16 cellular contexts compared by ENCODE assay signal in genomic region chr11:46666982-46667590, GRCh38. TPM values are rescaled to one million over a fixed set of nuclear protein-coding genes. Genes with fewer than 3 reads are reported as not detected.
DNase-seq lines count a peak whose midpoint lies in the region; TF ChIP-seq lines count a peak whose summit lies in the region.
"Had no signal": no experiment of that assay in that cellular context is flagged by ENCODE, and none has a peak within 500 bp of the region (broad histone marks: within the 10 kb centered on the region; RNA-seq: fewer than 3 reads in every experiment).

No MANE protein-coding gene starts in this region.

- H3K4me3 ChIP-seq in dorsolateral prefrontal cortex (no peak overlapping the region), tibial nerve (no peak overlapping the region)
- H3K4me3 ChIP-seq: hepatocyte, upper lobe of left lung had no signal

- H3K9me3 Mint-ChIP-seq in activated T-cell treated with anti-CD3 and anti-CD28 coated beads, Interleukin-2, amount 50 U/mL, for 24 hours, result no peaks in the 10 kb centered on the region
- no peaks in the 10 kb centered on the region for H3K9me3 Mint-ChIP-seq in nephron
- no peaks in the 10 kb centered on the region for H3K9me3 Mint-ChIP-seq in Calu3 (ENCODE audit: low read depth, unreplicated experiment)

- WGBS in tibial nerve, 2 donors, result 38 to 39% methylated on average over 2 of the region's 2 CpGs

- peak overlapping the region; percentile 65 for H3K27ac Mint-ChIP-seq in activated T-cell treated with anti-CD3 and anti-CD28 coated beads, Interleukin-2, amount 50 U/mL, for 24 hours
- peak overlapping the region; percentile 83 to 91 (median 86) for H3K27ac Mint-ChIP-seq in nephron
- no peak overlapping the region for H3K27ac Mint-ChIP-seq in Calu3 (ENCODE audit: unreplicated experiment)

- peaks cover 84% of the 10 kb centered on the region for H3K36me3 Mint-ChIP-seq in activated T-cell treated with anti-CD3 and anti-CD28 coated beads, Interleukin-2, amount 50 U/mL, for 24 hours (ENCODE audit: low read depth)
- H3K36me3 Mint-ChIP-seq in nephron (ENCODE audit: low read depth) (peaks cover 73% of the 10 kb centered on the region), Calu3 (ENCODE audit: insufficient read depth, unreplicated experiment) (peaks cover 34% of the 10 kb centered on the region)

- BruUV-seq in Calu3 (replicated peaks; lab: Mats Ljungman, UMichigan), result no TSS peak

- no peak for DNase-seq in activated T-cell treated with anti-CD3 and anti-CD28 coated beads, Interleukin-2, amount 50 U/mL, for 24 hours
- no peak for DNase-seq in activated T-cell treated with anti-CD3 and anti-CD28 coated beads, Interleukin-2, amount 50 U/mL, for 48 hours
- DNase-seq in dorsolateral prefrontal cortex, result no peak
- peak; percentile 54 to 55 for DNase-seq in tibial nerve (ENCODE audit: low spot score in 2 of 2)
- DNase-seq in Calu3, result no peak
- DNase-seq in D341Med (ENCODE audit: low spot score), result no peak
- DNase-seq in germinal center (ENCODE audit: low spot score), result no peak
- DNase-seq: amniotic stem cell, mammary epithelial cell, NCI-H446, T-helper 9 cell, upper lobe of left lung had no signal

- no peak overlapping the region for H3K4me3 Mint-ChIP-seq in activated T-cell treated with anti-CD3 and anti-CD28 coated beads, Interleukin-2, amount 50 U/mL, for 24 hours
- H3K4me3 Mint-ChIP-seq in nephron (peak overlapping the region; percentile 8 to 62 (median 15)), Calu3 (ENCODE audit: low read depth, unreplicated experiment) (no peak overlapping the region)

- CTCF ChIA-PET in Calu3 (lab: Charles Lee), result interaction anchor here (1.0 kb wide), 1 partner anchor 9 kb away, joined by 3 read pairs; no protein-coding TSS in a partner anchor

- no peaks in the 10 kb centered on the region for H3K27me3 ChIP-seq in dorsolateral prefrontal cortex
- H3K27me3 ChIP-seq in tibial nerve, result no peaks in the 10 kb centered on the region
- H3K27me3 ChIP-seq: hepatocyte, upper lobe of left lung had no signal

- TF ChIP-seq POLR2A in tibial nerve (IDR thresholded peaks at IDR 0.05), result no peak

- H3K4me1 Mint-ChIP-seq in activated T-cell treated with anti-CD3 and anti-CD28 coated beads, Interleukin-2, amount 50 U/mL, for 24 hours (ENCODE audit: low read depth), result peaks cover 27% of the 10 kb centered on the region
- H3K4me1 Mint-ChIP-seq in nephron (peaks cover 36% of the 10 kb centered on the region), Calu3 (ENCODE audit: low read depth, unreplicated experiment) (no peaks in the 10 kb centered on the region)

- no peaks in the 10 kb centered on the region for H3K9me3 ChIP-seq in tibial nerve
- H3K9me3 ChIP-seq: upper lobe of left lung had no signal

- TF ChIP-seq EP300 in tibial nerve (IDR thresholded peaks at IDR 0.05), result no peak

- no peaks in the 10 kb centered on the region for H3K27me3 Mint-ChIP-seq in activated T-cell treated with anti-CD3 and anti-CD28 coated beads, Interleukin-2, amount 50 U/mL, for 24 hours
- H3K27me3 Mint-ChIP-seq in nephron (ENCODE audit: low read depth) (no peaks in the 10 kb centered on the region), Calu3 (ENCODE audit: unreplicated experiment) (no peaks in the 10 kb centered on the region)

- H3K4me1 ChIP-seq in tibial nerve, result peaks cover 0 to 73% (median 19%) of the 10 kb centered on the region in 4 donors

- H3K36me3 ChIP-seq in tibial nerve, result peaks cover 2 to 95% (median 24%) of the 10 kb centered on the region in 3 donors

- intact Hi-C loops in dorsolateral prefrontal cortex (cut with DNase I), result no loop called here
- intact Hi-C loops in Calu3 (cut with micrococcal nuclease; ENCODE audit: unreplicated experiment), result no loop called here

- TF ChIP-seq CTCF in dorsolateral prefrontal cortex (IDR thresholded peaks at IDR 0.05 in 54 of 56, conservative IDR thresholded peaks at IDR 0.05 in 2 of 56; ENCODE audit: low read depth in 1 of 56, partially characterized antibody in 56 of 56) (no peak), nephron (IDR thresholded peaks at IDR 0.05; ENCODE audit: unreplicated experiment in 3 of 3) (no peak), tibial nerve (IDR thresholded peaks at IDR 0.05) (no peak), Calu3 (IDR thresholded peaks at IDR 0.05; ENCODE audit: unreplicated experiment) (no peak)

- H3K27ac ChIP-seq in dorsolateral prefrontal cortex (peak overlapping the region; percentile 21 to 97 (median 85)), tibial nerve (peak overlapping the region; percentile 55 to 84 (median 76))
- H3K27ac ChIP-seq: hepatocyte had no signal

RNA-seq across cellular contexts. Expression of gene ARHGAP1, which starts 33.3 kb away (rescaled TPM):
- total RNA-seq in dorsolateral prefrontal cortex (100 to 1,000 TPM in 13 of 120 experiments, 10 to 100 TPM in 107; 52.6 to 143 (median 80.0) TPM), tibial nerve (10 to 100 TPM; 47.9 to 83.0 (median 59.8) TPM), Calu3 (2022) (65.4 and 81.6 TPM in 2 replicates)

RNA-seq across cellular contexts. Expression of gene ZNF408, which starts 33.7 kb away (rescaled TPM):
- total RNA-seq in dorsolateral prefrontal cortex, result 10 to 100 TPM in 20 of 120 experiments, 1 to 10 TPM in 100; 4.8 to 15.1 (median 8.4) TPM
- 10 to 100 TPM in 3 of 4 donors, 1 to 10 TPM in 1; 8.8 to 21.6 (median 13.7) TPM for total RNA-seq in tibial nerve
- total RNA-seq in Calu3 (2022), result 14.8 and 15.5 TPM in 2 replicates

RNA-seq across cellular contexts. Expression of gene ATG13, which starts 49.7 kb away (rescaled TPM):
- total RNA-seq in dorsolateral prefrontal cortex (100 to 1,000 TPM; 107 to 201 (median 150) TPM), tibial nerve (100 to 1,000 TPM; 113 to 203 (median 139) TPM), Calu3 (2022) (53.2 and 57.1 TPM in 2 replicates)

RNA-seq across cellular contexts. Expression of gene HARBI1, which starts 50.1 kb away (rescaled TPM):
- total RNA-seq in dorsolateral prefrontal cortex, result 10 to 100 TPM in 23 of 120 experiments, 1 to 10 TPM in 97; 4.5 to 29.2 (median 8.0) TPM
- total RNA-seq in tibial nerve, result 1 to 10 TPM in 3 of 4 donors, under 1 TPM in 1; 0.59 to 5.2 (median 2.6) TPM
- total RNA-seq in Calu3 (2022), result 8.2 and 10.1 TPM in 2 replicates

RNA-seq across cellular contexts. Expression of gene F2, which starts 51.9 kb away (rescaled TPM):
- total RNA-seq in dorsolateral prefrontal cortex (1 to 10 TPM in 10 of 120 experiments, under 1 TPM in 35, not detected in 75; 0.14 to 1.5 (median 0.67) TPM), tibial nerve (not detected), Calu3 (2022) (not detected in 2 replicates)
- total RNA-seq: A673, mammary epithelial cell, pulmonary artery endothelial cell had no signal

Comparison
In these comparisons a context has a peak if more than half of its experiments do, and no peak if none do; other contexts are left out.
1. DNase-seq: peak in tibial nerve (2 of 2); none in activated T-cell treated with anti-CD3 and anti-CD28 coated beads, Interleukin-2, amount 50 U/mL, for 24 hours (single experiment), activated T-cell treated with anti-CD3 and anti-CD28 coated beads, Interleukin-2, amount 50 U/mL, for 48 hours (0 of 2), dorsolateral prefrontal cortex (0 of 10), Calu3 (single experiment), D341Med (single experiment) and germinal center (single experiment).
2. H3K4me3 Mint-ChIP-seq: peak in nephron (3 of 3); none in activated T-cell treated with anti-CD3 and anti-CD28 coated beads, Interleukin-2, amount 50 U/mL, for 24 hours (single experiment) and Calu3 (single experiment).